Comparison of ENCODE assay signal across 18 cellular contexts in genomic region chr2:43068053-43068471, GRCh38.
DNase-seq lines count a peak whose midpoint lies in the region; ATAC-seq, FAIRE-seq and TF ChIP-seq lines count a peak whose summit lies in the region.
"Had no signal": no experiment of that assay in that cellular context is flagged by ENCODE, and none has a peak within 500 bp of the region (broad histone marks: within the 10 kb centered on the region; RNA-seq: fewer than 3 reads in every experiment).

No MANE protein-coding gene starts in this region.

- no peak for TF ChIP-seq POLR2A in H1 (IDR thresholded peaks at IDR 0.05; ENCODE audit: control extremely low read depth in 1 of 2, low read depth in 2 of 2, low read length in 2 of 2)
- TF ChIP-seq POLR2A in transverse colon (IDR thresholded peaks at IDR 0.05) = no peak

- H3K27ac ChIP-seq in heart right ventricle (peak overlapping the region in 7 of 10 donors; percentile 14 to 62 (median 41)), right atrium auricular region (no peak overlapping the region), H1 (ENCODE audit: low read depth, low read length) (no peak overlapping the region), transverse colon (no peak overlapping the region)
- H3K27ac ChIP-seq: adrenal gland, C4-2B had no signal

- peak overlapping the region; percentile 72; the same call in 1 of the 2 replicates for H4K8ac ChIP-seq in H1 (ENCODE audit: extremely low read depth, insufficient read depth, low read length)

- DNase-seq in heart right ventricle (peak in 1 of 2 donors; percentile 6), right atrium auricular region (ENCODE audit: low spot score) (no peak), H1 (ENCODE audit: low read depth in 1 of 2, low spot score in 2 of 2) (peak in 1 of 2 experiments; percentile 74), nephron progenitor cell (no peak), transverse colon (peak; percentile 3), NCI-H446 (lab: John Stamatoyannopoulos, UW) (no peak), NCI-H2171 (lab: John Stamatoyannopoulos, UW) (no peak)
- DNase-seq in stimulated activated CD4-positive, alpha-beta T cell treated with anti-CD3 and anti-CD28 coated beads, Interleukin-1b, Interleukin-23, amount 100 ng/mL, for 48 hours = no peak
- DNase-seq: activated CD4-positive, alpha-beta memory T cell treated with anti-CD3 and anti-CD28 coated beads for 36 hours; activated T-cell treated with anti-CD3 and anti-CD28 coated beads, Interleukin-2, amount 50 U/mL, for 72 hours; DMS79 treated with DMSO at 0.1 percent for 48 hours; NCI-H1048; NCI-H2171 treated with DMSO at 0.1 percent for 48 hours; stimulated activated naive B cell treated with anti-CD40 and anti-IgM and Interleukin-4, amounts not matched to agents 10 μg/mL and 1 μg/mL and 100 μg/mL, for 72 hours had no signal

- no peaks in the 10 kb centered on the region for H3K79me1 ChIP-seq in H1 (ENCODE audit: low read depth, low read length)

- H3K36me3 Mint-ChIP-seq in nephron progenitor cell (ENCODE audit: low read depth) = peaks cover 8% of the 10 kb centered on the region
- H3K36me3 Mint-ChIP-seq: activated CD4-positive, alpha-beta memory T cell treated with anti-CD3 and anti-CD28 coated beads for 36 hours; stimulated activated naive B cell treated with anti-CD40 and anti-IgM and Interleukin-4, amounts not matched to agents 10 μg/mL and 1 μg/mL and 100 μg/mL, for 72 hours had no signal

- intact Hi-C loops in heart right ventricle (cut with DNase I) (no loop called here), transverse colon (cut with DNase I; ENCODE audit: low total_unique reads) (no loop called here)

- WGBS in heart right ventricle, 2 donors = 69 to 76% methylated on average over 48 of the region's 48 CpGs
- 59% methylated on average over 36 of the region's 48 CpGs; no CpG with 5 or more reads in 1 of the 2 experiments for WGBS in H1 (ENCODE audit: extremely low coverage in 1 of 2, insufficient coverage in 1 of 2, insufficient read length in 1 of 2, insufficient replicate concordance in 2 of 2, low coverage in 1 of 2, low lambda C conversion rate in 2 of 2, missing lambda C conversion rate in 1 of 2), 2 experiments
- WGBS in transverse colon (ENCODE audit: low coverage in 1 of 2), 2 donors = 91 to 97% methylated on average over 22 to 48 of the region's 48 CpGs

- H2BK12ac ChIP-seq in H1 (ENCODE audit: low read depth, low read length) = no peak overlapping the region

- peak overlapping the region in 2 of 10 donors; percentile 7 to 30 for H3K4me3 ChIP-seq in heart right ventricle
- H3K4me3 ChIP-seq in right atrium auricular region = no peak overlapping the region
- H3K4me3 ChIP-seq in H1 (ENCODE audit: extremely low read depth in 1 of 4, insufficient read depth in 2 of 4, low read depth in 3 of 4, low read length in 4 of 4) = peak overlapping the region in 2 of 4 experiments; percentile 1 to 15; a peak in 1 of 8 replicates
- H3K4me3 ChIP-seq in transverse colon = no peak overlapping the region
- H3K4me3 ChIP-seq: adrenal gland, smooth muscle cell had no signal

- H2BK5ac ChIP-seq in H1 (ENCODE audit: low read depth, low read length) = no peak overlapping the region; the same call in 1 of the 2 replicates

- H3K23me2 ChIP-seq in H1 (ENCODE audit: low read depth, low read length) = no peaks in the 10 kb centered on the region

- H3K4me1 Mint-ChIP-seq in nephron progenitor cell = peaks cover 65% of the 10 kb centered on the region

- no peak overlapping the region for H2BK15ac ChIP-seq in H1 (ENCODE audit: low read length)

- no peak overlapping the region for H3K4me3 Mint-ChIP-seq in nephron progenitor cell
- H3K4me3 Mint-ChIP-seq: activated CD4-positive, alpha-beta memory T cell treated with anti-CD3 and anti-CD28 coated beads for 36 hours; activated T-cell treated with anti-CD3 and anti-CD28 coated beads, Interleukin-2, amount 50 U/mL, for 72 hours; stimulated activated naive B cell treated with anti-CD40 and anti-IgM and Interleukin-4, amounts not matched to agents 10 μg/mL and 1 μg/mL and 100 μg/mL, for 72 hours had no signal

- H3K79me2 ChIP-seq in H1 (ENCODE audit: control insufficient read depth in 1 of 2, insufficient read depth in 2 of 2, low read length in 2 of 2) = no peaks in the 10 kb centered on the region

- no peak for FAIRE-seq in H1 (lab: Jason Lieb, UNC)
- FAIRE-seq: A204.1 had no signal

- H3K9me3 ChIP-seq in heart right ventricle (no peaks in the 10 kb centered on the region), right atrium auricular region (no peaks in the 10 kb centered on the region), H1 (ENCODE audit: insufficient read depth in 2 of 2, low read depth in 1 of 2, low read length in 1 of 2) (no peaks in the 10 kb centered on the region; a peak in 1 of 4 replicates), transverse colon (no peaks in the 10 kb centered on the region)
- H3K9me3 ChIP-seq: adrenal gland had no signal

- no peak overlapping the region for H3K4ac ChIP-seq in H1 (replicated peaks; ENCODE audit: insufficient read length, low read depth, low read length)

- ATAC-seq in heart right ventricle = peak in 1 of 8 donors; percentile 6
- ATAC-seq: activated T-cell treated with anti-CD3 and anti-CD28 coated beads, Interleukin-2, amount 50 U/mL, for 72 hours; stimulated activated naive B cell treated with anti-CD40 and anti-IgM and Interleukin-4, amounts not matched to agents 10 μg/mL and 1 μg/mL and 100 μg/mL, for 72 hours had no signal

- POLR2A ChIA-PET in H1 (lab: Charles Lee; ENCODE audit: partially characterized antibody) = interaction anchor here (1.1 to 1.4 kb wide), 3 partner anchors 33 to 44 kb away, joined by 3 to 4 read pairs (median 3); no protein-coding TSS in a partner anchor

- H2BK20ac ChIP-seq in H1 (ENCODE audit: low read length) = no peak overlapping the region

- H3K36me3 ChIP-seq in heart right ventricle (no peaks in the 10 kb centered on the region), right atrium auricular region (no peaks in the 10 kb centered on the region), H1 (ENCODE audit: control insufficient read depth in 2 of 4, insufficient read depth in 4 of 4, low read length in 3 of 4) (no peaks in the 10 kb centered on the region), transverse colon (no peaks in the 10 kb centered on the region)
- H3K36me3 ChIP-seq: adrenal gland had no signal

- CTCF ChIA-PET in H1 (lab: Charles Lee; ENCODE audit: partially characterized antibody) = interaction anchor here (0.7 to 2.0 kb wide), 7 partner anchors 12 to 469 kb away, joined by 3 to 4 read pairs (median 3); no protein-coding TSS in a partner anchor

- H3K27ac Mint-ChIP-seq in nephron progenitor cell = peak overlapping the region; percentile 86
- H3K27ac Mint-ChIP-seq: activated CD4-positive, alpha-beta memory T cell treated with anti-CD3 and anti-CD28 coated beads for 36 hours; activated T-cell treated with anti-CD3 and anti-CD28 coated beads, Interleukin-2, amount 50 U/mL, for 72 hours; stimulated activated naive B cell treated with anti-CD40 and anti-IgM and Interleukin-4, amounts not matched to agents 10 μg/mL and 1 μg/mL and 100 μg/mL, for 72 hours had no signal

- TF ChIP-seq EP300 in H1 (IDR thresholded peaks at IDR 0.05; ENCODE audit: borderline replicate concordance in 1 of 2, low read depth in 2 of 2, low read length in 2 of 2) (no peak), transverse colon (IDR thresholded peaks at IDR 0.05; ENCODE audit: low read depth) (no peak)

- H4K20me1 ChIP-seq in H1 (replicated peaks in 1 of 2; ENCODE audit: control insufficient read depth in 1 of 2, insufficient read depth in 2 of 2, low read length in 2 of 2) = no peaks in the 10 kb centered on the region

- H3K9ac ChIP-seq in H1 (replicated peaks in 1 of 4; ENCODE audit: extremely low read depth in 1 of 4, low read depth in 3 of 4, low read length in 3 of 4) = no peak overlapping the region

- TF ChIP-seq RAD21 in H1 (IDR thresholded peaks at IDR 0.05 in 1 of 2, conservative IDR thresholded peaks at IDR 0.05 in 1 of 2; ENCODE audit: low read depth in 2 of 2, low read length in 2 of 2) = no peak

- no peak overlapping the region for H2BK120ac ChIP-seq in H1 (replicated peaks; ENCODE audit: low read depth, low read length)

- H3K56ac ChIP-seq in H1 (replicated peaks; ENCODE audit: insufficient read length, low read depth, low read length) = no peak overlapping the region

- H3K27me3 Mint-ChIP-seq in nephron progenitor cell (ENCODE audit: low read depth, poor library complexity) = peaks cover 2% of the 10 kb centered on the region
- H3K27me3 Mint-ChIP-seq: activated CD4-positive, alpha-beta memory T cell treated with anti-CD3 and anti-CD28 coated beads for 36 hours; stimulated activated naive B cell treated with anti-CD40 and anti-IgM and Interleukin-4, amounts not matched to agents 10 μg/mL and 1 μg/mL and 100 μg/mL, for 72 hours had no signal

- no peak overlapping the region for H3K23ac ChIP-seq in H1 (ENCODE audit: insufficient read length)

- peaks cover 23 to 45% (median 34%) of the 10 kb centered on the region in 9 donors for H3K4me1 ChIP-seq in heart right ventricle
- H3K4me1 ChIP-seq in right atrium auricular region = peaks cover 0 to 37% of the 10 kb centered on the region in 2 donors
- peaks cover 0 to 13% (median 3%) of the 10 kb centered on the region in 4 experiments; a peak in 3 of 7 replicates for H3K4me1 ChIP-seq in H1 (replicated peaks in 1 of 4; ENCODE audit: control insufficient read depth in 3 of 4, insufficient read depth in 4 of 4, low read length in 3 of 4)
- peaks cover 0 to 16% (median 3%) of the 10 kb centered on the region in 4 donors for H3K4me1 ChIP-seq in transverse colon

- H3K18ac ChIP-seq in H1 (ENCODE audit: extremely low read depth, low read length) = peak overlapping the region; percentile 60

- peaks cover 10% of the 10 kb centered on the region for H3K9me3 Mint-ChIP-seq in nephron progenitor cell
- H3K9me3 Mint-ChIP-seq: activated CD4-positive, alpha-beta memory T cell treated with anti-CD3 and anti-CD28 coated beads for 36 hours; activated T-cell treated with anti-CD3 and anti-CD28 coated beads, Interleukin-2, amount 50 U/mL, for 72 hours; stimulated activated naive B cell treated with anti-CD40 and anti-IgM and Interleukin-4, amounts not matched to agents 10 μg/mL and 1 μg/mL and 100 μg/mL, for 72 hours had no signal

- peak overlapping the region; percentile 87 for H2AFZ ChIP-seq in H1 (ENCODE audit: low read length)

- no peak for TF ChIP-seq CTCF in heart right ventricle (IDR thresholded peaks at IDR 0.05)
- TF ChIP-seq CTCF in right atrium auricular region (IDR thresholded peaks at IDR 0.05) = no peak
- no peak for TF ChIP-seq CTCF in H1 (IDR thresholded peaks at IDR 0.05; ENCODE audit: control extremely low read depth in 1 of 3, insufficient read depth in 1 of 3, low read depth in 1 of 3, low read length in 3 of 3)
- TF ChIP-seq CTCF in nephron progenitor cell (IDR thresholded peaks at IDR 0.05) = no peak
- no peak for TF ChIP-seq CTCF in transverse colon (IDR thresholded peaks at IDR 0.05)

- no peak overlapping the region for H4K91ac ChIP-seq in H1 (replicated peaks; ENCODE audit: insufficient read length, low read length)

- H3K14ac ChIP-seq in H1 (ENCODE audit: insufficient read length) = no peak overlapping the region

- H2AK5ac ChIP-seq in H1 (ENCODE audit: low read depth, low read length) = no peak overlapping the region

- no peak overlapping the region for H4K5ac ChIP-seq in H1 (ENCODE audit: insufficient read length, low read depth, low read length)

- H3K4me2 ChIP-seq in H1 (ENCODE audit: insufficient read depth in 1 of 2, low read depth in 2 of 2, low read length in 2 of 2) = peak overlapping the region; percentile 29 to 32; a peak in 3 of 4 replicates
- H3K4me2 ChIP-seq: smooth muscle cell had no signal

- no peaks in the 10 kb centered on the region for H3K27me3 ChIP-seq in heart right ventricle
- H3K27me3 ChIP-seq in right atrium auricular region = no peaks in the 10 kb centered on the region
- peaks cover 0 to 11% (median 3%) of the 10 kb centered on the region in 4 experiments; a peak in 3 of 7 replicates for H3K27me3 ChIP-seq in H1 (replicated peaks in 1 of 4; ENCODE audit: control insufficient read depth in 3 of 4, extremely low read depth in 1 of 4, insufficient read depth in 3 of 4, low read length in 3 of 4)
- no peaks in the 10 kb centered on the region for H3K27me3 ChIP-seq in transverse colon
- H3K27me3 ChIP-seq: adrenal gland had no signal

- in situ Hi-C loops in transverse colon (cut with MboI; ENCODE audit: low pct_ligation_motif_present in 1 of 4, low pct_unique_long_range_greater_than_20kb in 1 of 4, low sequenced_read_pairs in 3 of 4) = no loop called here

Comparison
In these comparisons a context has a peak if more than half of its experiments do, and no peak if none do; other contexts are left out.
1. H3K27ac ChIP-seq: peak in heart right ventricle (7 of 10); none in right atrium auricular region (0 of 2), H1 (single experiment) and transverse colon (0 of 4).